In the genomic region with DNA sequence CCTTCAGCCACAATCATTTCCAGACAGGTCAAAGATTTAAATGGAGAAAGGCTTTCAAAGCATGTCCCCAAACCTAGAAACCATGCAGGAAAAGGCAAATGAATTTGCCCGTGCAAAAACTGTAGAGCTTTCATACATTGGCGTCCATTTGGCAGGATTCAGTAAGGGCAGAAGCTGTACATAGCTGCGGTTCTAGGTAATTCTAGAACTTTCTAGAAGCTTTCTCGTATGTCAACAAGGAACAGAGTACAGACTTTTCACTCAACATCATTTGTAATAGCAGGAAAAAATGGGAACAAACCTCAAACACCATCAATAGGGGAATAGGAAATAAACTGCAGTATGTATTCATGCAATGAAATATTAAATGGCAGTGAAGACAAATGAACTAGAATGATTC, we compare ENCODE assay signal across 13 cellular contexts. TPM values are rescaled to one million over a fixed set of nuclear protein-coding genes. Genes with fewer than 3 reads are reported as not detected.
A peak's percentile ranks its signal among the peaks of the same experiment; 100 is the strongest.
DNase-seq lines count a peak whose midpoint lies in the region; ATAC-seq and TF ChIP-seq lines count a peak whose summit lies in the region.
"Had no signal": no experiment of that assay in that cellular context is flagged by ENCODE, and none has a peak within 500 bp of the region (broad histone marks: within the 10 kb centered on the region; RNA-seq: fewer than 3 reads in every experiment).

No MANE protein-coding gene starts in this region.

- no peaks in the 10 kb centered on the region for H3K27me3 Mint-ChIP-seq in CD8-positive, alpha-beta memory T cell
- no peaks in the 10 kb centered on the region for H3K27me3 Mint-ChIP-seq in activated naive CD8-positive, alpha-beta T cell treated with anti-CD3 and anti-CD28 coated beads for 36 hours
- no peaks in the 10 kb centered on the region for H3K27me3 Mint-ChIP-seq in naive thymus-derived CD8-positive, alpha-beta T cell

- peak overlapping the region; percentile 28 to 84 (median 66) for H3K4me3 Mint-ChIP-seq in CD8-positive, alpha-beta memory T cell
- H3K4me3 Mint-ChIP-seq in activated naive CD8-positive, alpha-beta T cell treated with anti-CD3 and anti-CD28 coated beads for 36 hours = no peak overlapping the region
- H3K4me3 Mint-ChIP-seq in naive thymus-derived CD8-positive, alpha-beta T cell = peak overlapping the region in 9 of 10 donors; percentile 49 to 94 (median 86)

- peaks cover 0 to 19% (median 5%) of the 10 kb centered on the region in 11 experiments; a peak in 9 of 22 replicates for H3K36me3 ChIP-seq in BLaER1 treated with 17β-estradiol and CSF1 and Interleukin-3, amounts not matched to agents 10 nM and 100 nM
- no peaks in the 10 kb centered on the region for H3K36me3 ChIP-seq in CD8-positive, alpha-beta memory T cell (ENCODE audit: insufficient read depth, low read length)
- H3K36me3 ChIP-seq: cardiac muscle cell had no signal

- no peaks in the 10 kb centered on the region for H3K9me3 Mint-ChIP-seq in CD8-positive, alpha-beta memory T cell
- peaks cover 4% of the 10 kb centered on the region for H3K9me3 Mint-ChIP-seq in activated naive CD8-positive, alpha-beta T cell treated with anti-CD3 and anti-CD28 coated beads for 36 hours
- no peaks in the 10 kb centered on the region for H3K9me3 Mint-ChIP-seq in naive thymus-derived CD8-positive, alpha-beta T cell

- peaks cover 0 to 4% (median 3%) of the 10 kb centered on the region in 3 donors for H3K36me3 Mint-ChIP-seq in CD8-positive, alpha-beta memory T cell
- peaks cover 31% of the 10 kb centered on the region for H3K36me3 Mint-ChIP-seq in activated naive CD8-positive, alpha-beta T cell treated with anti-CD3 and anti-CD28 coated beads for 36 hours
- H3K36me3 Mint-ChIP-seq in naive thymus-derived CD8-positive, alpha-beta T cell = no peaks in the 10 kb centered on the region

- H3K4me1 Mint-ChIP-seq in CD8-positive, alpha-beta memory T cell = peaks cover 91 to 99% (median 98%) of the 10 kb centered on the region in 3 donors
- peaks cover 86% of the 10 kb centered on the region for H3K4me1 Mint-ChIP-seq in activated naive CD8-positive, alpha-beta T cell treated with anti-CD3 and anti-CD28 coated beads for 36 hours
- peaks cover 49 to 99% (median 97%) of the 10 kb centered on the region in 4 donors for H3K4me1 Mint-ChIP-seq in naive thymus-derived CD8-positive, alpha-beta T cell

- H3K4me2 ChIP-seq in BLaER1 treated with 17β-estradiol and CSF1 and Interleukin-3, amounts not matched to agents 10 nM and 100 nM = peak overlapping the region; percentile 87 to 98 (median 94); a peak in 20 of 22 replicates
- H3K4me2 ChIP-seq: SK-N-SH had no signal

- no peak for TF ChIP-seq CTCF in GM10248 (IDR thresholded peaks at IDR 0.05; ENCODE audit: control extremely low read depth, extremely low read depth, low read depth, missing control alignments)

- ATAC-seq in naive thymus-derived CD8-positive, alpha-beta T cell = no peak
- ATAC-seq in GM19463 (IDR thresholded peaks at IDR 0.05; ENCODE audit: unreplicated experiment) = no peak

- DNase-seq in CD8-positive, alpha-beta memory T cell = no peak
- DNase-seq in activated naive CD8-positive, alpha-beta T cell treated with anti-CD3 and anti-CD28 coated beads for 36 hours = no peak
- DNase-seq in naive thymus-derived CD8-positive, alpha-beta T cell = no peak
- DNase-seq in DMS79 (lab: John Stamatoyannopoulos, UW) (no peak), GM10248 (ENCODE audit: extremely low spot score) (no peak)
- DNase-seq: C1 segment of cervical spinal cord, foreskin melanocyte, Karpas-422, SK-N-SH had no signal

- H3K9me3 ChIP-seq in BLaER1 treated with 17β-estradiol and CSF1 and Interleukin-3, amounts not matched to agents 10 nM and 100 nM (replicated peaks in 1 of 11) = no peaks in the 10 kb centered on the region
- no peaks in the 10 kb centered on the region for H3K9me3 ChIP-seq in CD8-positive, alpha-beta memory T cell (ENCODE audit: low read length)
- H3K9me3 ChIP-seq: sigmoid colon, SK-N-SH had no signal

- POLR2A ChIA-PET in CD8-positive, alpha-beta memory T cell (lab: Charles Lee) = interaction anchor here (0.7 to 2.8 kb wide), 3 partner anchors 10 to 91 kb away, joined by 3 to 24 read pairs (median 3); a partner anchor contains a TSS
- POLR2A ChIA-PET in naive thymus-derived CD8-positive, alpha-beta T cell (lab: Charles Lee) = interaction anchor here (0.8 to 6.7 kb wide), 6 partner anchors 9 to 91 kb away, joined by 3 to 83 read pairs (median 10); a partner anchor contains a TSS
- POLR2A ChIA-PET in GM10248 (lab: Yijun Ruan, JAX) = no interaction called here

- H3K4me1 ChIP-seq in BLaER1 treated with 17β-estradiol and CSF1 and Interleukin-3, amounts not matched to agents 10 nM and 100 nM = peaks cover 87 to 98% (median 97%) of the 10 kb centered on the region in 10 experiments
- H3K4me1 ChIP-seq in CD8-positive, alpha-beta memory T cell (ENCODE audit: insufficient read depth, low read length) = peaks cover 96% of the 10 kb centered on the region

- peak overlapping the region in 10 of 11 experiments; percentile 75 to 88 (median 86); a peak in 17 of 22 replicates for H3K27ac ChIP-seq in BLaER1 treated with 17β-estradiol and CSF1 and Interleukin-3, amounts not matched to agents 10 nM and 100 nM
- no peak overlapping the region for H3K27ac ChIP-seq in CD8-positive, alpha-beta memory T cell (ENCODE audit: low read depth, low read length)
- H3K27ac ChIP-seq: cardiac muscle cell, sigmoid colon had no signal

- peak overlapping the region; percentile 96 to 99 (median 98) for H3K27ac Mint-ChIP-seq in CD8-positive, alpha-beta memory T cell
- H3K27ac Mint-ChIP-seq in activated naive CD8-positive, alpha-beta T cell treated with anti-CD3 and anti-CD28 coated beads for 36 hours = peak overlapping the region; percentile 75
- H3K27ac Mint-ChIP-seq in naive thymus-derived CD8-positive, alpha-beta T cell = peak overlapping the region; percentile 97 to 99 (median 98)

- CTCF ChIA-PET in CD8-positive, alpha-beta memory T cell (lab: Charles Lee) = interaction anchor here (1.1 to 1.6 kb wide), 4 partner anchors 10 to 92 kb away, joined by 3 to 8 read pairs (median 4); a partner anchor contains a TSS
- CTCF ChIA-PET in GM10248 (lab: Yijun Ruan, JAX) = interaction anchor here (0.7 to 4.4 kb wide), 3 partner anchors 14 to 76 kb away, joined by 3 to 32 read pairs (median 4); no protein-coding TSS in a partner anchor

- H3K27me3 ChIP-seq in BLaER1 treated with 17β-estradiol and CSF1 and Interleukin-3, amounts not matched to agents 10 nM and 100 nM = no peaks in the 10 kb centered on the region
- no peaks in the 10 kb centered on the region for H3K27me3 ChIP-seq in CD8-positive, alpha-beta memory T cell (ENCODE audit: insufficient read depth, low read length, poor library complexity, severe bottlenecking)
- H3K27me3 ChIP-seq: cardiac muscle cell, sigmoid colon had no signal

- peaks cover 0 to 9% (median 0%) of the 10 kb centered on the region in 11 experiments; a peak in 1 of 22 replicates for H4K20me1 ChIP-seq in BLaER1 treated with 17β-estradiol and CSF1 and Interleukin-3, amounts not matched to agents 10 nM and 100 nM

- no peak overlapping the region for H3K4me3 ChIP-seq in BLaER1 treated with 17β-estradiol and CSF1 and Interleukin-3, amounts not matched to agents 10 nM and 100 nM
- H3K4me3 ChIP-seq in CD8-positive, alpha-beta memory T cell (ENCODE audit: low read length) = no peak overlapping the region
- H3K4me3 ChIP-seq: cardiac muscle cell, sigmoid colon had no signal

- H3K9ac ChIP-seq in BLaER1 treated with 17β-estradiol and CSF1 and Interleukin-3, amounts not matched to agents 10 nM and 100 nM = peak overlapping the region in 1 of 11 experiments; percentile 79; a peak in 2 of 22 replicates
- H3K9ac ChIP-seq: SK-N-SH had no signal

RNA-seq across cellular contexts. Expression of a gene that starts 11.1 kb away (rescaled TPM):
- 10 to 100 TPM; 75.7 to 77.3 TPM for total RNA-seq in CD8-positive, alpha-beta memory T cell
- 46.4 TPM for polyA plus RNA-seq in CD8-positive, alpha-beta memory T cell
- total RNA-seq in activated naive CD8-positive, alpha-beta T cell treated with anti-CD3 and anti-CD28 coated beads for 36 hours = 10 to 100 TPM; 53.0 to 53.5 TPM
- 10 to 100 TPM; 38.7 to 41.8 TPM for total RNA-seq in naive thymus-derived CD8-positive, alpha-beta T cell
- polyA plus RNA-seq in naive thymus-derived CD8-positive, alpha-beta T cell = 10 to 100 TPM; 35.2 to 37.1 (median 35.7) TPM
